Comparison of ENCODE assay signal across 21 cellular contexts in the genomic region with DNA sequence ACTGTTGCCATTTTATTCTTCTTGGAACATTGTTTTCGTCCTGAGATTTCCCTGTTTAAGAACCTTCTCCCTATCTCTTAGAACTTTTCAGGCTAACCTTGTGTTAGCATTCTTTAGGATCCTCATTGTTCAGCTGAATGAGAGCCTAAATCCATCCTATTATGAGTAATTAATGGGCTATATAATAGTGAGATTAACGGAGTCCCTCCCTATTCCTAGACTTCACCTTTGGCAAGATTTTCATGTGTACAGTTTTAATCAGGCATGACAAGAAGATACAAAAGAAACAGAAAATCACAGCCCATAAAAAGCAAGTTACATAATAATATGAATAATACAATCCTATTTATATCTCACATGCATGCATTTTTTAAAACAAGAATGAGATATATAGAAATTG. TPM values are rescaled to one million over a fixed set of nuclear protein-coding genes. Genes with fewer than 3 reads are reported as not detected.
A peak's percentile ranks its signal among the peaks of the same experiment; 100 is the strongest.
DNase-seq lines count a peak whose midpoint lies in the region; ATAC-seq and TF ChIP-seq lines count a peak whose summit lies in the region.
"Had no signal": no experiment of that assay in that cellular context is flagged by ENCODE, and none has a peak within 500 bp of the region (broad histone marks: within the 10 kb centered on the region; RNA-seq: fewer than 3 reads in every experiment).

No MANE protein-coding gene starts in this region.

- no peak overlapping the region for H2AFZ ChIP-seq in PC-3 (ENCODE audit: low read length)

- CTCF ChIA-PET in PC-3 (lab: Charles Lee) = no interaction called here

- peaks cover 23% of the 10 kb centered on the region for H3K36me3 Mint-ChIP-seq in activated T-helper 17 cell treated with anti-CD3 and anti-CD28 coated beads, Interleukin-2, amount 50 U/mL, for 72 hours (ENCODE audit: low read depth)

- peaks cover 9% of the 10 kb centered on the region for H3K4me1 ChIP-seq in PC-3 (ENCODE audit: insufficient read depth, low read length)
- H3K4me1 ChIP-seq in upper lobe of right lung = peaks cover 9% of the 10 kb centered on the region

- DNase-seq in PC-3 = no peak
- DNase-seq in inferior parietal cortex (ENCODE audit: extremely low spot score) = peak; percentile 29
- no peak for DNase-seq in upper lobe of right lung
- no peak for DNase-seq in NCI-H748 (lab: John Stamatoyannopoulos, UW; ENCODE audit: unreplicated experiment)
- DNase-seq: Calu3; CD8-positive, alpha-beta T cell; DMS53; DND-41; EL; GOT3; H7; HFFc6; IMR-90 had no signal

- TF ChIP-seq CTCF in PC-3 (conservative IDR thresholded peaks at IDR 0.05; ENCODE audit: low read depth, low read length) = no peak
- TF ChIP-seq CTCF in upper lobe of right lung (IDR thresholded peaks at IDR 0.05) = no peak

- H3F3A ChIP-seq in PC-3 (ENCODE audit: low read length, unreplicated experiment) = no peaks in the 10 kb centered on the region

- H3K4me3 Mint-ChIP-seq in activated T-helper 17 cell treated with anti-CD3 and anti-CD28 coated beads, Interleukin-2, amount 50 U/mL, for 72 hours = no peak overlapping the region
- H3K4me3 Mint-ChIP-seq: B cell; CD8-positive, alpha-beta T cell; HFFc6 had no signal

- no TSS peak for BruUV-seq in PC-3 (replicated peaks; lab: Mats Ljungman, UMichigan)

- H3K27ac ChIP-seq in PC-3 (ENCODE audit: low read length) (no peak overlapping the region), upper lobe of right lung (no peak overlapping the region)
- H3K27ac ChIP-seq: BLaER1 treated with 17β-estradiol and CSF1 and Interleukin-3, amounts not matched to agents 10 nM and 100 nM had no signal

- intact Hi-C loops in PC-3 (cut with micrococcal nuclease) (no loop called here), upper lobe of right lung (cut with DNase I) (no loop called here)

- H3K9me3 Mint-ChIP-seq in activated T-helper 17 cell treated with anti-CD3 and anti-CD28 coated beads, Interleukin-2, amount 50 U/mL, for 72 hours = no peaks in the 10 kb centered on the region
- H3K9me3 Mint-ChIP-seq: CD8-positive, alpha-beta T cell; HFFc6 had no signal

- peaks cover 16% of the 10 kb centered on the region for H3K79me2 ChIP-seq in PC-3 (ENCODE audit: low read length)

- peaks cover 13% of the 10 kb centered on the region for H3K4me1 Mint-ChIP-seq in activated T-helper 17 cell treated with anti-CD3 and anti-CD28 coated beads, Interleukin-2, amount 50 U/mL, for 72 hours

- POLR2A ChIA-PET in PC-3 (lab: Charles Lee; ENCODE audit: unreplicated experiment) = interaction anchor here (0.7 kb wide), 2 partner anchors 13 to 684 kb away, joined by 3 read pairs; no protein-coding TSS in a partner anchor

- H3K9me2 ChIP-seq in PC-3 (replicated peaks; ENCODE audit: low read length) = no peaks in the 10 kb centered on the region

- H3K9me3 ChIP-seq in PC-3 (ENCODE audit: low read length) (no peaks in the 10 kb centered on the region), upper lobe of right lung (no peaks in the 10 kb centered on the region)

- H4K20me1 ChIP-seq in PC-3 (ENCODE audit: low read length) = no peaks in the 10 kb centered on the region
- H4K20me1 ChIP-seq: BLaER1 treated with 17β-estradiol and CSF1 and Interleukin-3, amounts not matched to agents 10 nM and 100 nM had no signal

- no peak overlapping the region for H3K9ac ChIP-seq in PC-3 (ENCODE audit: low read length)
- H3K9ac ChIP-seq: BLaER1 treated with 17β-estradiol and CSF1 and Interleukin-3, amounts not matched to agents 10 nM and 100 nM had no signal

- peak; percentile 40 for ATAC-seq in PC-3
- no peak for ATAC-seq in activated T-helper 17 cell treated with anti-CD3 and anti-CD28 coated beads, Interleukin-2, amount 50 U/mL, for 72 hours (replicated peaks)
- ATAC-seq in GM21423 (IDR thresholded peaks at IDR 0.05; ENCODE audit: unreplicated experiment) = no peak
- no peak for ATAC-seq in upper lobe of right lung
- ATAC-seq: CD8-positive, alpha-beta T cell; GM12878; HCT116 had no signal

- H3K27me3 ChIP-seq in PC-3 (ENCODE audit: low read length) (no peaks in the 10 kb centered on the region), upper lobe of right lung (no peaks in the 10 kb centered on the region)
- H3K27me3 ChIP-seq: BLaER1 treated with 17β-estradiol and CSF1 and Interleukin-3, amounts not matched to agents 10 nM and 100 nM had no signal

- H3K36me3 ChIP-seq in PC-3 (ENCODE audit: low read depth, low read length) = no peaks in the 10 kb centered on the region
- no peaks in the 10 kb centered on the region for H3K36me3 ChIP-seq in upper lobe of right lung
- H3K36me3 ChIP-seq: BLaER1 treated with 17β-estradiol and CSF1 and Interleukin-3, amounts not matched to agents 10 nM and 100 nM had no signal

- H3K27me3 Mint-ChIP-seq in activated T-helper 17 cell treated with anti-CD3 and anti-CD28 coated beads, Interleukin-2, amount 50 U/mL, for 72 hours = no peaks in the 10 kb centered on the region
- H3K27me3 Mint-ChIP-seq: B cell had no signal

- H3K4me2 ChIP-seq in PC-3 (ENCODE audit: low read length) = no peak overlapping the region
- H3K4me2 ChIP-seq: BLaER1 treated with 17β-estradiol and CSF1 and Interleukin-3, amounts not matched to agents 10 nM and 100 nM had no signal

- H3K27ac Mint-ChIP-seq in activated T-helper 17 cell treated with anti-CD3 and anti-CD28 coated beads, Interleukin-2, amount 50 U/mL, for 72 hours = peak overlapping the region; percentile 23
- H3K27ac Mint-ChIP-seq: B cell; CD8-positive, alpha-beta T cell; HFFc6 had no signal

- no peak overlapping the region for H3K4me3 ChIP-seq in PC-3 (ENCODE audit: low read length)
- no peak overlapping the region for H3K4me3 ChIP-seq in upper lobe of right lung
- H3K4me3 ChIP-seq: BLaER1 treated with 17β-estradiol and CSF1 and Interleukin-3, amounts not matched to agents 10 nM and 100 nM; GM12878 had no signal

RNA-seq across cellular contexts. Expression of a gene that starts 9.1 kb away (rescaled TPM):
- total RNA-seq in PC-3 (2014; rRNA removed) (145 and 149 TPM in 2 replicates), upper lobe of right lung (not detected)
- total RNA-seq in activated T-helper 17 cell treated with anti-CD3 and anti-CD28 coated beads, Interleukin-2, amount 50 U/mL, for 72 hours = not detected
- total RNA-seq: A172; Calu3; CD8-positive, alpha-beta T cell; G401; H7; HFFc6; IMR-90 had no signal

RNA-seq across cellular contexts. Expression of a gene that starts 14.1 kb away (rescaled TPM):
- 13.8 and 14.3 TPM in 2 replicates for total RNA-seq in PC-3 (2014; rRNA removed)
- 10 to 100 TPM; 18.9 to 25.6 TPM for total RNA-seq in activated T-helper 17 cell treated with anti-CD3 and anti-CD28 coated beads, Interleukin-2, amount 50 U/mL, for 72 hours
- 34.6 TPM for total RNA-seq in upper lobe of right lung

RNA-seq across cellular contexts. Expression of a gene that starts 14.2 kb away (rescaled TPM):
- total RNA-seq in PC-3 (2014; rRNA removed) = 60.9 and 81.7 TPM in 2 replicates
- total RNA-seq in activated T-helper 17 cell treated with anti-CD3 and anti-CD28 coated beads, Interleukin-2, amount 50 U/mL, for 72 hours = 10 to 100 TPM; 27.0 to 36.0 TPM
- 99.1 TPM for total RNA-seq in upper lobe of right lung

RNA-seq across cellular contexts. Expression of a gene that starts 28.2 kb away (rescaled TPM):
- 1.0 and 1.5 TPM in 2 replicates for total RNA-seq in PC-3 (2014; rRNA removed)
- total RNA-seq in activated T-helper 17 cell treated with anti-CD3 and anti-CD28 coated beads, Interleukin-2, amount 50 U/mL, for 72 hours = 10 to 100 TPM; 11.1 to 11.6 TPM
- total RNA-seq in upper lobe of right lung = 21.7 TPM

RNA-seq across cellular contexts. Expression of a gene that starts 30.7 kb away (rescaled TPM):
- 34.8 and 47.1 TPM in 2 replicates for total RNA-seq in PC-3 (2014; rRNA removed)
- total RNA-seq in activated T-helper 17 cell treated with anti-CD3 and anti-CD28 coated beads, Interleukin-2, amount 50 U/mL, for 72 hours = 10 to 100 TPM; 23.9 to 40.3 TPM
- 34.9 TPM for total RNA-seq in upper lobe of right lung

Comparison
In these comparisons a context has a peak if more than half of its experiments do, and no peak if none do; other contexts are left out.
1. RNA of a gene that starts 9.1 kb away (total RNA-seq): 145 to 149 TPM in PC-3; not detected in upper lobe of right lung (single experiment) and not detected in activated T-helper 17 cell treated with anti-CD3 and anti-CD28 coated beads, Interleukin-2, amount 50 U/mL, for 72 hours; every median in the first group is over 100 times any median in the second.